ENCODE assay signal across 15 cellular contexts in the genomic region with DNA sequence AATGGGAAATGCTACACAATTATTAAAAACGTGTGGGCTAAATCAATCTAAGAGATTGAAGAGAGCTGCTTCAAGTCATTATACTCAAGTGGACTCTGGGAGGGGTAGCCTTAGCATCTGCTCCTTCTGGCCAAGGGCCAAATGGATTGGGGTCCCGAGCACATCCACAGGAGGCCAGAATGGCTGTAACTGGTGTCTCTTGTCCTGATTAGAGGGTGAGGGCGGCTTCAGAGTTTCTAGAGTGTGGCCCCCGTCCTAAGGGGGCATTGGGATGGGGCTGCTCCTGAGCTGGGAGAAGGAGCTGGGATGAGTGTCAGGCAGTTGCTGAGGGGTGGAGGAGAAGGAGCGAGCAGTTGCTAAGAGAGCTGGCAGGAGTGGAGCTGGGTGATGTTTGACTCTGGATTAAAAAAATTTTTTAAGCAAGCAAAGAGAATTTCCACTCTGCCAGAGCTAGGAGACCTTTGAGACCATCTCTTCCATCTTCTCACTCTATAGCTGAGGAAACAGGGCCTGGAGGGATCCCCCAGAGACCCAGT.
"Had no signal": no experiment of that assay in that cellular context is flagged by ENCODE, and none has a peak within 500 bp of the region (broad histone marks: within the 10 kb centered on the region; RNA-seq: fewer than 3 reads in every experiment).

No MANE protein-coding gene starts in this region.

- DNase-seq: activated CD4-positive, alpha-beta T cell treated with anti-CD3 and anti-CD28 coated beads, Interleukin-2, amount 10 ng/mL, durations not matched to agents 24 days and 14 days; activated CD8-positive, alpha-beta T cell treated with anti-CD3 and anti-CD28 coated beads for 36 hours; activated effector memory CD4-positive, alpha-beta T cell treated with Interleukin-2 at 50 U/mL for 16 hours; activated T-cell treated with anti-CD3 and anti-CD28 coated beads, Interleukin-2, amount 50 U/mL, for 48 hours; cerebellar nuclear complex; effector CD8-positive, alpha-beta T cell; gastrocnemius medialis; left ventricle myocardium inferior; mammary epithelial cell; midbrain; nephron progenitor cell; sigmoid colon; stimulated activated naive CD4-positive, alpha-beta T cell; uterus had no signal

- ATAC-seq: activated CD8-positive, alpha-beta T cell treated with anti-CD3 and anti-CD28 coated beads for 36 hours; esophagus mucosa; gastrocnemius medialis had no signal
